Comparison of ENCODE assay signal across 8 cellular contexts in the genomic region with DNA sequence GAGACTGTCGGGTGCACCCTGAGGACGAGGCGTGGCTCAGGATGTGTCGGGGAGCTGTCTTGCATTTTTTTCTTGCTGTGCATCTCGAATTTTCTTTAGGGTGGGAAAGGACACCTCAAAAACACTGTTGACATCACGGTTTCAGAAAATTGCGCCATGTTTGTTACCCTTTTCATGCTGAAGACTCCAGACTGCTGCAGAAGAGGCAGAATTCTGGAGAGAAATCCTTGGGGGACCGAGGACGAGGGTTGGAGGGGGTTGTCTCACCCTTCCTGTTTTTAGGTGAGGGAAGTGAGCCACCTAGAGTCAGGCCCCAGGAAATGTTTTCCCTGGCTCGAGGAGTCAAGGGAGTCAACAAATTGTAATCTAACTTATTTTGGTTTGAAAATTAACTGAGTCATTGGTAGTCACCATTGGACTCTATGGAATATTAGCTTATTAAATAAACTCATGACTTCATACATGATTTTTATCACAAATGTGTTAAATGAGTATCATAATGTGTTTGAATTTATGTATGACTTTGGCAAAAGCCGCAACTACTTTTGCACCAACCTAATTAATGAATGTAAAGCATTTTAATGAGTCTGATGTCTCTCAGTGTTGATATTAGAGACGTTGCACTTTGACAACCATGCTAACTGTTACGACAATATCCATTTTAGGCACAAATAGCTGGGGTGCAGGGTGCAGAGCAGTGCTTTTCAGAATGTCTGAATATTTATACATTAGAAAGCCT. TPM values are rescaled to one million over a fixed set of nuclear protein-coding genes. Genes with fewer than 3 reads are reported as not detected.
DNase-seq lines count a peak whose midpoint lies in the region; ATAC-seq, FAIRE-seq and TF ChIP-seq lines count a peak whose summit lies in the region.

No MANE protein-coding gene starts in this region.

- no peak overlapping the region for H4K8ac ChIP-seq in neuronal stem cell (ENCODE audit: low read depth, low read length)

- no peak for FAIRE-seq in frontal cortex (lab: Jason Lieb, UNC)

- H3K4me2 ChIP-seq in neuronal stem cell (ENCODE audit: insufficient read depth, low read length, poor library complexity, severe bottlenecking): peak overlapping the region; percentile 75

- H3K4me1 Mint-ChIP-seq in activated T-helper 2 cell treated with anti-CD3 and anti-CD28 coated beads, Interferon-gamma antibody, Interleukin-2, Interleukin-4, amounts not matched to agents 10 μg/mL and 5 μg/mL and 100 μg/mL, durations not matched to agents 14 hours and 24 hours and 36 hours (ENCODE audit: low read depth): peaks cover 19% of the 10 kb centered on the region

- no peaks in the 10 kb centered on the region for H3K4me1 ChIP-seq in NT2/D1 (ENCODE audit: insufficient read depth, insufficient read length)
- H3K4me1 ChIP-seq in neuronal stem cell (ENCODE audit: control insufficient read depth in 2 of 2, insufficient read depth in 1 of 2, low read depth in 1 of 2, low read length in 2 of 2): peaks cover 2 to 6% of the 10 kb centered on the region in 2 donors

- H2BK120ac ChIP-seq in neuronal stem cell (ENCODE audit: low read depth, low read length): no peak overlapping the region

- H2BK12ac ChIP-seq in neuronal stem cell (ENCODE audit: low read length): no peak overlapping the region

- peak overlapping the region; percentile 87 for H2BK15ac ChIP-seq in neuronal stem cell (ENCODE audit: low read length)

- H3K79me1 ChIP-seq in neuronal stem cell (ENCODE audit: low read depth, low read length): peaks cover 4% of the 10 kb centered on the region

- peaks cover 11% of the 10 kb centered on the region for H3K27me3 Mint-ChIP-seq in activated T-helper 2 cell treated with anti-CD3 and anti-CD28 coated beads, Interferon-gamma antibody, Interleukin-2, Interleukin-4, amounts not matched to agents 10 μg/mL and 5 μg/mL and 100 μg/mL, durations not matched to agents 14 hours and 24 hours and 36 hours (ENCODE audit: low read depth)

- H3K14ac ChIP-seq in neuronal stem cell (ENCODE audit: low read length): peak overlapping the region; percentile 75

- H3K27ac Mint-ChIP-seq in activated T-helper 2 cell treated with anti-CD3 and anti-CD28 coated beads, Interferon-gamma antibody, Interleukin-2, Interleukin-4, amounts not matched to agents 10 μg/mL and 5 μg/mL and 100 μg/mL, durations not matched to agents 14 hours and 24 hours and 36 hours: peak overlapping the region; percentile 95

- H3K36me3 Mint-ChIP-seq in activated T-helper 2 cell treated with anti-CD3 and anti-CD28 coated beads, Interferon-gamma antibody, Interleukin-2, Interleukin-4, amounts not matched to agents 10 μg/mL and 5 μg/mL and 100 μg/mL, durations not matched to agents 14 hours and 24 hours and 36 hours (ENCODE audit: low read depth): peaks cover 12% of the 10 kb centered on the region

- H3K9me3 ChIP-seq in NT2/D1 (ENCODE audit: insufficient read depth, low read length) (no peaks in the 10 kb centered on the region), neuronal stem cell (replicated peaks in 1 of 2; ENCODE audit: control insufficient read depth in 2 of 2, insufficient read depth in 1 of 2, low read depth in 1 of 2, low read length in 2 of 2) (no peaks in the 10 kb centered on the region)

- no peak overlapping the region for H2AK5ac ChIP-seq in neuronal stem cell (ENCODE audit: low read depth, low read length)

- H3K4me3 ChIP-seq in HL-60 (replicated peaks; ENCODE audit: insufficient read depth, low read length) (peak overlapping the region; percentile 92), NT2/D1 (ENCODE audit: insufficient read length, low read depth) (peak overlapping the region; percentile 92), neuronal stem cell (ENCODE audit: low read length in 2 of 2) (peak overlapping the region; percentile 90 to 96)

- DNase-seq in DMS 273 (lab: John Stamatoyannopoulos, UW; ENCODE audit: unreplicated experiment): peak; percentile 90
- DNase-seq in HL-60 (ENCODE audit: low read depth in 1 of 2, low spot score in 1 of 2): peak; percentile 15 to 55
- DNase-seq in NT2/D1 (ENCODE audit: low read depth, low spot score): peak; percentile 54
- no peak for DNase-seq in activated T-helper 2 cell treated with anti-CD3 and anti-CD28 coated beads, Interferon-gamma antibody, Interleukin-2, Interleukin-4, amounts not matched to agents 10 μg/mL and 5 μg/mL and 100 μg/mL, durations not matched to agents 14 hours and 24 hours and 36 hours (ENCODE audit: low spot score)
- peak; percentile 59 to 60 for DNase-seq in frontal cortex (ENCODE audit: low spot score in 2 of 2)
- peak; percentile 59 for DNase-seq in neuronal stem cell (ENCODE audit: low spot score)

- H3K27me3 ChIP-seq in HL-60 (ENCODE audit: insufficient read depth, poor library complexity, severe bottlenecking): no peaks in the 10 kb centered on the region
- no peaks in the 10 kb centered on the region for H3K27me3 ChIP-seq in NT2/D1 (ENCODE audit: insufficient read depth, insufficient read length)
- no peaks in the 10 kb centered on the region for H3K27me3 ChIP-seq in neuronal stem cell (ENCODE audit: control insufficient read depth in 3 of 3, insufficient read depth in 3 of 3, low read depth in 1 of 3, low read length in 3 of 3)

- peak overlapping the region; percentile 50 for H3K27ac ChIP-seq in HL-60 (replicated peaks)
- H3K27ac ChIP-seq in neuronal stem cell (replicated peaks; ENCODE audit: low read length): peak overlapping the region; percentile 62
- peak overlapping the region; percentile 98 for H3K27ac ChIP-seq in temporal lobe (ENCODE audit: low read depth, low read length)

- peak overlapping the region; percentile 94 for H2AFZ ChIP-seq in neuronal stem cell (ENCODE audit: low read length)

- intact Hi-C loops in activated T-helper 2 cell treated with anti-CD3 and anti-CD28 coated beads, Interferon-gamma antibody, Interleukin-2, Interleukin-4, amounts not matched to agents 10 μg/mL and 5 μg/mL and 100 μg/mL, durations not matched to agents 14 hours and 24 hours and 36 hours (cut with micrococcal nuclease): loop anchor here (1.0 kb wide), 3 partner anchors 56 to 121 kb away; a partner anchor contains a TSS

- H2BK5ac ChIP-seq in neuronal stem cell (ENCODE audit: low read length): no peak overlapping the region

- peak; percentile 27 for TF ChIP-seq CTCF in HL-60 (IDR thresholded peaks at IDR 0.05; ENCODE audit: insufficient read depth, low read length)

- no peak overlapping the region for H4K91ac ChIP-seq in neuronal stem cell (ENCODE audit: low read depth, low read length, poor library complexity)

- H3K36me3 ChIP-seq in NT2/D1 (ENCODE audit: insufficient read depth, insufficient read length, low read length) (peaks cover 4% of the 10 kb centered on the region), neuronal stem cell (replicated peaks in 1 of 2; ENCODE audit: control insufficient read depth in 2 of 2, insufficient read depth in 2 of 2, low read length in 2 of 2) (peaks cover 0 to 5% of the 10 kb centered on the region in 2 donors)

- peak overlapping the region; percentile 98 for H3K4me3 Mint-ChIP-seq in activated T-helper 2 cell treated with anti-CD3 and anti-CD28 coated beads, Interferon-gamma antibody, Interleukin-2, Interleukin-4, amounts not matched to agents 10 μg/mL and 5 μg/mL and 100 μg/mL, durations not matched to agents 14 hours and 24 hours and 36 hours (ENCODE audit: low read depth)

- no peak overlapping the region for H3K4ac ChIP-seq in neuronal stem cell (ENCODE audit: low read length)

- H3K9ac ChIP-seq in NT2/D1 (ENCODE audit: insufficient read length, low read depth) (peak overlapping the region; percentile 93), neuronal stem cell (ENCODE audit: low read depth, low read length, poor library complexity) (peak overlapping the region; percentile 98)

- peak overlapping the region; percentile 98 for H3K18ac ChIP-seq in neuronal stem cell (ENCODE audit: low read length)

- H3K23ac ChIP-seq in neuronal stem cell (ENCODE audit: low read depth, low read length, poor library complexity): peak overlapping the region; percentile 98

- peak; percentile 14 for ATAC-seq in GM19468 (IDR thresholded peaks at IDR 0.05; ENCODE audit: extremely low read depth, unreplicated experiment)

- H3K9me3 Mint-ChIP-seq in activated T-helper 2 cell treated with anti-CD3 and anti-CD28 coated beads, Interferon-gamma antibody, Interleukin-2, Interleukin-4, amounts not matched to agents 10 μg/mL and 5 μg/mL and 100 μg/mL, durations not matched to agents 14 hours and 24 hours and 36 hours: no peaks in the 10 kb centered on the region

- no CpG with 5 or more reads among the region's 13 CpGs for whole genome bisulfite sequencing in neuronal stem cell (ENCODE audit: extremely low coverage in 2 of 2, insufficient read length in 2 of 2, insufficient replicate concordance in 1 of 2), 2 donors

RNA-seq across cellular contexts. Expression of a gene that starts 0.7 kb away (rescaled TPM):
- total RNA-seq in activated T-helper 2 cell treated with anti-CD3 and anti-CD28 coated beads, Interferon-gamma antibody, Interleukin-2, Interleukin-4, amounts not matched to agents 10 μg/mL and 5 μg/mL and 100 μg/mL, durations not matched to agents 14 hours and 24 hours and 36 hours: 13.5 and 13.7 TPM in 2 replicates
- total RNA-seq in frontal cortex (21.6 TPM), temporal lobe (13.0 TPM)
- 7.0 TPM for polyA plus RNA-seq in neuronal stem cell (2013, experiment 1 of 2)
- 7.3 TPM for polyA plus RNA-seq in neuronal stem cell (2013, experiment 2 of 2)

RNA-seq across cellular contexts. Expression of a gene that starts 28.5 kb away (rescaled TPM):
- 12.4 TPM in 2 replicates for total RNA-seq in activated T-helper 2 cell treated with anti-CD3 and anti-CD28 coated beads, Interferon-gamma antibody, Interleukin-2, Interleukin-4, amounts not matched to agents 10 μg/mL and 5 μg/mL and 100 μg/mL, durations not matched to agents 14 hours and 24 hours and 36 hours
- total RNA-seq in frontal cortex (98.6 TPM), temporal lobe (150 TPM)
- polyA plus RNA-seq in neuronal stem cell (2013, experiment 1 of 2): 12.6 TPM
- polyA plus RNA-seq in neuronal stem cell (2013, experiment 2 of 2): 12.8 TPM

RNA-seq across cellular contexts. Expression of a gene that starts 55.4 kb away (rescaled TPM):
- total RNA-seq in activated T-helper 2 cell treated with anti-CD3 and anti-CD28 coated beads, Interferon-gamma antibody, Interleukin-2, Interleukin-4, amounts not matched to agents 10 μg/mL and 5 μg/mL and 100 μg/mL, durations not matched to agents 14 hours and 24 hours and 36 hours: 17.1 and 18.6 TPM in 2 replicates
- total RNA-seq in frontal cortex (3.3 TPM), temporal lobe (2.5 TPM)
- 1.6 TPM for polyA plus RNA-seq in neuronal stem cell (2013, experiment 1 of 2)
- 1.9 TPM for polyA plus RNA-seq in neuronal stem cell (2013, experiment 2 of 2)

RNA-seq across cellular contexts. Expression of a gene that starts 55.5 kb away (rescaled TPM):
- 6.1 and 6.4 TPM in 2 replicates for total RNA-seq in activated T-helper 2 cell treated with anti-CD3 and anti-CD28 coated beads, Interferon-gamma antibody, Interleukin-2, Interleukin-4, amounts not matched to agents 10 μg/mL and 5 μg/mL and 100 μg/mL, durations not matched to agents 14 hours and 24 hours and 36 hours
- total RNA-seq in frontal cortex: 17.9 TPM
- polyA plus RNA-seq in neuronal stem cell (2013, experiment 1 of 2): 4.9 TPM
- 5.1 TPM for polyA plus RNA-seq in neuronal stem cell (2013, experiment 2 of 2)
- total RNA-seq in temporal lobe: 14.3 TPM
